8 cellular contexts compared by ENCODE assay signal in genomic region chr1:26864610-26865480, GRCh38. TPM values are rescaled to one million over a fixed set of nuclear protein-coding genes. Genes with fewer than 3 reads are reported as not detected.
DNase-seq lines count a peak whose midpoint lies in the region; FAIRE-seq and TF ChIP-seq lines count a peak whose summit lies in the region.

No MANE protein-coding gene starts in this region.

- peak overlapping the region; percentile 98 for H2BK5ac ChIP-seq in neuronal stem cell (ENCODE audit: low read length)

- intact Hi-C loops in activated naive CD4-positive, alpha-beta T cell treated with anti-CD3 and anti-CD28 coated beads for 36 hours (cut with micrococcal nuclease), result loop anchor here (1.0 to 2.0 kb wide), 5 partner anchors 26 to 172 kb away; partner anchors contain the start of genes GPN2 and NUDC

- H3K4me1 Mint-ChIP-seq in activated naive CD4-positive, alpha-beta T cell treated with anti-CD3 and anti-CD28 coated beads for 36 hours (ENCODE audit: low read depth), result peaks cover 21% of the 10 kb centered on the region

- H3K4ac ChIP-seq in neuronal stem cell (ENCODE audit: low read length), result no peak overlapping the region

- H3K27ac ChIP-seq in SJSA1, result peak overlapping the region; percentile 91
- H3K27ac ChIP-seq in neuronal stem cell (replicated peaks; ENCODE audit: low read length), result peak overlapping the region; percentile 95
- peak overlapping the region; percentile 94 for H3K27ac ChIP-seq in subcutaneous abdominal adipose tissue (ENCODE audit: low read depth, low read length)

- H4K8ac ChIP-seq in neuronal stem cell (ENCODE audit: low read depth, low read length), result peak overlapping the region; percentile 96

- H2AK5ac ChIP-seq in neuronal stem cell (ENCODE audit: low read depth, low read length), result peak overlapping the region; percentile 89

- peak overlapping the region; percentile 92 for H3K4me3 Mint-ChIP-seq in activated naive CD4-positive, alpha-beta T cell treated with anti-CD3 and anti-CD28 coated beads for 36 hours

- no peaks in the 10 kb centered on the region for H3K36me3 Mint-ChIP-seq in activated naive CD4-positive, alpha-beta T cell treated with anti-CD3 and anti-CD28 coated beads for 36 hours (ENCODE audit: low read depth)

- no peaks in the 10 kb centered on the region for H3K9me3 Mint-ChIP-seq in activated naive CD4-positive, alpha-beta T cell treated with anti-CD3 and anti-CD28 coated beads for 36 hours

- FAIRE-seq in frontal cortex (lab: Jason Lieb, UNC), result peak; percentile 8

- H3K14ac ChIP-seq in neuronal stem cell (ENCODE audit: low read length), result peak overlapping the region; percentile 94

- peak overlapping the region; percentile 96 for H2AFZ ChIP-seq in neuronal stem cell (ENCODE audit: low read length)

- CTCF ChIA-PET in activated naive CD4-positive, alpha-beta T cell treated with anti-CD3 and anti-CD28 coated beads for 36 hours (lab: Charles Lee), result interaction anchor here (0.6 to 3.0 kb wide), 12 partner anchors 9 to 263 kb away, joined by 3 to 15 read pairs (median 7); no protein-coding TSS in a partner anchor

- no peak for TF ChIP-seq CTCF in HFF-Myc (IDR thresholded peaks at IDR 0.05; ENCODE audit: low read depth, low read length, missing control alignments)

- peaks cover 4% of the 10 kb centered on the region for H3K79me1 ChIP-seq in neuronal stem cell (ENCODE audit: low read depth, low read length)

- H3K27me3 Mint-ChIP-seq in activated naive CD4-positive, alpha-beta T cell treated with anti-CD3 and anti-CD28 coated beads for 36 hours (ENCODE audit: low read depth), result no peaks in the 10 kb centered on the region

- no peak overlapping the region for H4K91ac ChIP-seq in neuronal stem cell (ENCODE audit: low read depth, low read length, poor library complexity)

- peak overlapping the region; percentile 99 for H3K23ac ChIP-seq in neuronal stem cell (ENCODE audit: low read depth, low read length, poor library complexity)

- H3K27ac Mint-ChIP-seq in activated naive CD4-positive, alpha-beta T cell treated with anti-CD3 and anti-CD28 coated beads for 36 hours, result peak overlapping the region; percentile 90

- no CpG with 5 or more reads among the region's 75 CpGs for WGBS in neuronal stem cell (ENCODE audit: extremely low coverage in 2 of 2, insufficient read length in 2 of 2, insufficient replicate concordance in 1 of 2), 2 donors

- no peaks in the 10 kb centered on the region for H3K27me3 ChIP-seq in SJSA1 (replicated peaks)
- H3K27me3 ChIP-seq in neuronal stem cell (ENCODE audit: control insufficient read depth in 3 of 3, insufficient read depth in 3 of 3, low read depth in 1 of 3, low read length in 3 of 3), result no peaks in the 10 kb centered on the region
- no peaks in the 10 kb centered on the region for H3K27me3 ChIP-seq in subcutaneous abdominal adipose tissue (ENCODE audit: control insufficient read depth in 5 of 5, insufficient read depth in 4 of 5, low read length in 5 of 5)

- DNase-seq in GM04504 (ENCODE audit: low read depth) (peak; percentile 96), HFF-Myc (ENCODE audit: extremely low read depth, low read depth) (peak; percentile 84), MV-4-11 (lab: John Stamatoyannopoulos, UW) (peak; percentile 96), SJSA1 (ENCODE audit: low read depth in 1 of 2, low spot score in 2 of 2) (peak; percentile 98 to 99), frontal cortex (ENCODE audit: low spot score in 2 of 2) (peak; percentile 90 to 94), neuronal stem cell (ENCODE audit: low spot score) (peak; percentile 97)
- DNase-seq in activated naive CD4-positive, alpha-beta T cell treated with anti-CD3 and anti-CD28 coated beads for 36 hours, result peak; percentile 95

- H2BK15ac ChIP-seq in neuronal stem cell (ENCODE audit: low read length), result peak overlapping the region; percentile 90

- H3K4me3 ChIP-seq in HFF-Myc (replicated peaks; ENCODE audit: low read depth, low read length) (peak overlapping the region; percentile 59), SJSA1 (peak overlapping the region; percentile 46), neuronal stem cell (ENCODE audit: low read length in 2 of 2) (peak overlapping the region; percentile 79 to 90), subcutaneous abdominal adipose tissue (ENCODE audit: low read depth in 1 of 5, low read length in 5 of 5) (peak overlapping the region; percentile 73 to 88 (median 83))

- H3K9ac ChIP-seq in neuronal stem cell (ENCODE audit: low read depth, low read length, poor library complexity) (peak overlapping the region; percentile 93), subcutaneous abdominal adipose tissue (ENCODE audit: low read length in 5 of 5) (peak overlapping the region; percentile 84 to 99 (median 93))

- no peaks in the 10 kb centered on the region for H3K9me3 ChIP-seq in SJSA1 (replicated peaks)
- no peaks in the 10 kb centered on the region for H3K9me3 ChIP-seq in neuronal stem cell (replicated peaks in 1 of 2; ENCODE audit: control insufficient read depth in 2 of 2, insufficient read depth in 1 of 2, low read depth in 1 of 2, low read length in 2 of 2)
- H3K9me3 ChIP-seq in subcutaneous abdominal adipose tissue (ENCODE audit: control insufficient read depth in 5 of 5, low read length in 5 of 5), result no peaks in the 10 kb centered on the region

- H3K4me1 ChIP-seq in SJSA1 (replicated peaks), result peaks cover 16% of the 10 kb centered on the region
- peaks cover 6 to 26% of the 10 kb centered on the region in 2 donors for H3K4me1 ChIP-seq in neuronal stem cell (ENCODE audit: control insufficient read depth in 2 of 2, insufficient read depth in 1 of 2, low read depth in 1 of 2, low read length in 2 of 2)
- peaks cover 4 to 21% (median 13%) of the 10 kb centered on the region in 5 donors for H3K4me1 ChIP-seq in subcutaneous abdominal adipose tissue (ENCODE audit: control insufficient read depth in 5 of 5, insufficient read depth in 5 of 5, low read length in 5 of 5)

- H3K4me2 ChIP-seq in neuronal stem cell (ENCODE audit: insufficient read depth, low read length, poor library complexity, severe bottlenecking), result peak overlapping the region; percentile 97

- peak overlapping the region; percentile 99 for H3K18ac ChIP-seq in neuronal stem cell (ENCODE audit: low read length)

- peak overlapping the region; percentile 95 for H2BK120ac ChIP-seq in neuronal stem cell (ENCODE audit: low read depth, low read length)

- H2BK12ac ChIP-seq in neuronal stem cell (ENCODE audit: low read length), result peak overlapping the region; percentile 84

- H3K36me3 ChIP-seq in SJSA1, result no peaks in the 10 kb centered on the region
- no peaks in the 10 kb centered on the region for H3K36me3 ChIP-seq in neuronal stem cell (replicated peaks in 1 of 2; ENCODE audit: control insufficient read depth in 2 of 2, insufficient read depth in 2 of 2, low read length in 2 of 2)
- no peaks in the 10 kb centered on the region for H3K36me3 ChIP-seq in subcutaneous abdominal adipose tissue (ENCODE audit: control insufficient read depth in 5 of 5, insufficient read depth in 5 of 5, low read length in 5 of 5)

RNA-seq across cellular contexts. Expression of gene SFN, which starts 1.9 kb away (rescaled TPM):
- total RNA-seq in SJSA1 (2014; rRNA removed; shearing (Covaris generic)), result 0.47 TPM in 1 of 2 replicates, not detected in the other
- under 1 TPM; 0.26 to 0.52 TPM for total RNA-seq in activated naive CD4-positive, alpha-beta T cell treated with anti-CD3 and anti-CD28 coated beads for 36 hours
- under 0.01 TPM for total RNA-seq in frontal cortex
- polyA plus RNA-seq in neuronal stem cell (2013, experiment 1 of 2), result 1.9 TPM
- polyA plus RNA-seq in neuronal stem cell (2013, experiment 2 of 2), result 2.1 TPM

RNA-seq across cellular contexts. Expression of gene GPN2, which starts 25.2 kb away (rescaled TPM):
- total RNA-seq in SJSA1 (2014; rRNA removed; shearing (Covaris generic)), result 8.5 and 11.9 TPM in 2 replicates
- 10 to 100 TPM; 19.8 to 20.7 TPM for total RNA-seq in activated naive CD4-positive, alpha-beta T cell treated with anti-CD3 and anti-CD28 coated beads for 36 hours
- total RNA-seq in frontal cortex, result 8.6 TPM
- polyA plus RNA-seq in neuronal stem cell (2013, experiment 1 of 2), result 9.7 TPM
- 11.6 TPM for polyA plus RNA-seq in neuronal stem cell (2013, experiment 2 of 2)

RNA-seq across cellular contexts. Expression of gene GPATCH3, which starts 35.4 kb away (rescaled TPM):
- 4.8 and 7.8 TPM in 2 replicates for total RNA-seq in SJSA1 (2014; rRNA removed; shearing (Covaris generic))
- total RNA-seq in activated naive CD4-positive, alpha-beta T cell treated with anti-CD3 and anti-CD28 coated beads for 36 hours, result 1 to 10 TPM; 7.9 to 8.5 TPM
- 9.8 TPM for total RNA-seq in frontal cortex
- polyA plus RNA-seq in neuronal stem cell (2013, experiment 1 of 2), result 7.7 TPM
- polyA plus RNA-seq in neuronal stem cell (2013, experiment 2 of 2), result 8.2 TPM

RNA-seq across cellular contexts. Expression of gene ZDHHC18, which starts 38.4 kb away (rescaled TPM):
- 18.4 and 19.9 TPM in 2 replicates for total RNA-seq in SJSA1 (2014; rRNA removed; shearing (Covaris generic))
- 10 to 100 TPM; 37.3 to 39.0 TPM for total RNA-seq in activated naive CD4-positive, alpha-beta T cell treated with anti-CD3 and anti-CD28 coated beads for 36 hours
- total RNA-seq in frontal cortex, result 5.7 TPM
- polyA plus RNA-seq in neuronal stem cell (2013, experiment 1 of 2), result 44.5 TPM
- 43.3 TPM for polyA plus RNA-seq in neuronal stem cell (2013, experiment 2 of 2)

RNA-seq across cellular contexts. Expression of gene NR0B2, which starts 48.9 kb away (rescaled TPM):
- total RNA-seq in SJSA1 (2014; rRNA removed; shearing (Covaris generic)), result not detected in 2 replicates
- total RNA-seq in activated naive CD4-positive, alpha-beta T cell treated with anti-CD3 and anti-CD28 coated beads for 36 hours, result not detected
- not detected for total RNA-seq in frontal cortex
- not detected for polyA plus RNA-seq in neuronal stem cell (2013, experiment 1 of 2)
- 0.03 TPM for polyA plus RNA-seq in neuronal stem cell (2013, experiment 2 of 2)

Comparison
In these comparisons a context has a peak if more than half of its experiments do, and no peak if none do; other contexts are left out.
1. Peak in every context shown above with its lines: DNase-seq, H3K4me3 ChIP-seq and H3K27ac ChIP-seq.